In the genomic region with DNA sequence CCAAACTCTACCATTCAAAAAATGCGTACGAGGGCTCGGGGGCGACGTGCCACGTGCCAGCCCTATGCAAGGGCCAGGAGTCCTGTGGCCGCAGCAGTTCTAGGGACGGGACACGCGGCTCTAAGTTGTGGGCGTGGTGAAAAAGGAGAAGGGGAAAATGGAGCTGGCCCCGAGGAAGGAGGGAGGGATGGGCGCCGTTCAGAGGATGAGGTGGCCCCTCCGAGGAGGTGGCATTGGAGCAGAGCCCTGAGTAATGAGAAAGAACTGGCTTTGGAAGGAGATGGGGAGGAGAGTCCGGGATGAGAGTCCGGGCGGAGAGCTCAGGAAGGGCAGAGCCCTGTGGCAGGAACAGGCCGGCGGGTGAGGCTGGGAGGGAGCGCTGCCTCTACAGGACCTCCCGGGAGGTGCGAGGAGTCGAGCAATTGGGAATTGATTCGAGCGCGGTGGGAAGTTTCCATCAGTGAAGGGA, we compare ENCODE assay signal across 9 cellular contexts. TPM values are rescaled to one million over a fixed set of nuclear protein-coding genes. Genes with fewer than 3 reads are reported as not detected.
A peak's percentile ranks its signal among the peaks of the same experiment; 100 is the strongest.
DNase-seq lines count a peak whose midpoint lies in the region; ATAC-seq, FAIRE-seq and TF ChIP-seq lines count a peak whose summit lies in the region.
"Had no signal": no experiment of that assay in that cellular context is flagged by ENCODE, and none has a peak within 500 bp of the region (broad histone marks: within the 10 kb centered on the region; RNA-seq: fewer than 3 reads in every experiment).

No MANE protein-coding gene starts in this region.

- peaks cover 3% of the 10 kb centered on the region for H3K36me3 Mint-ChIP-seq in activated naive CD8-positive, alpha-beta T cell
- peaks cover 15% of the 10 kb centered on the region for H3K36me3 Mint-ChIP-seq in activated naive CD8-positive, alpha-beta T cell treated with anti-CD3 and anti-CD28 coated beads for 36 hours
- peaks cover 3% of the 10 kb centered on the region for H3K36me3 Mint-ChIP-seq in astrocyte (ENCODE audit: low read depth, unreplicated experiment)

- H3K79me2 ChIP-seq in astrocyte (ENCODE audit: insufficient read depth, low read length) = no peaks in the 10 kb centered on the region

- peak overlapping the region; percentile 89 for H3K4me2 ChIP-seq in astrocyte (ENCODE audit: low read length)

- no peak overlapping the region for H3K27ac ChIP-seq in astrocyte (ENCODE audit: low read depth, low read length)
- H3K27ac ChIP-seq in tibial nerve = peak overlapping the region in 3 of 4 donors; percentile 8 to 69 (median 67)

- no peak for DNase-seq in activated naive CD8-positive, alpha-beta T cell treated with anti-CD3 and anti-CD28 coated beads for 36 hours
- DNase-seq in astrocyte (ENCODE audit: low read depth) (no peak), left lobe of liver (ENCODE audit: low spot score) (no peak), tibial nerve (ENCODE audit: low spot score in 2 of 2) (no peak), HUDEP-2 (lab: John Stamatoyannopoulos, UW; ENCODE audit: unreplicated experiment in 76 of 76) (no peak)

- H3K27ac Mint-ChIP-seq in activated naive CD8-positive, alpha-beta T cell = no peak overlapping the region
- H3K27ac Mint-ChIP-seq in activated naive CD8-positive, alpha-beta T cell treated with anti-CD3 and anti-CD28 coated beads for 36 hours = no peak overlapping the region
- peak overlapping the region; percentile 26 for H3K27ac Mint-ChIP-seq in astrocyte (ENCODE audit: unreplicated experiment)

- no peak for TF ChIP-seq CTCF in astrocyte (IDR thresholded peaks at IDR 0.05; ENCODE audit: insufficient read depth, low read depth, low read length)
- TF ChIP-seq CTCF in tibial nerve (IDR thresholded peaks at IDR 0.05) = no peak

- H3K27me3 ChIP-seq in astrocyte (ENCODE audit: insufficient read depth, low read length) = no peaks in the 10 kb centered on the region
- no peaks in the 10 kb centered on the region for H3K27me3 ChIP-seq in tibial nerve

- TF ChIP-seq EP300 in tibial nerve (IDR thresholded peaks at IDR 0.05) = no peak

- H3K27me3 Mint-ChIP-seq in activated naive CD8-positive, alpha-beta T cell = peaks cover 12% of the 10 kb centered on the region
- peaks cover 54% of the 10 kb centered on the region for H3K27me3 Mint-ChIP-seq in activated naive CD8-positive, alpha-beta T cell treated with anti-CD3 and anti-CD28 coated beads for 36 hours
- H3K27me3 Mint-ChIP-seq in astrocyte (ENCODE audit: low read depth, unreplicated experiment) = peaks cover 52% of the 10 kb centered on the region

- TF ChIP-seq POLR2A in tibial nerve (IDR thresholded peaks at IDR 0.05) = no peak

- H3K9me3 Mint-ChIP-seq in activated naive CD8-positive, alpha-beta T cell (ENCODE audit: low read depth) = no peaks in the 10 kb centered on the region
- H3K9me3 Mint-ChIP-seq in activated naive CD8-positive, alpha-beta T cell treated with anti-CD3 and anti-CD28 coated beads for 36 hours = peaks cover 13% of the 10 kb centered on the region
- H3K9me3 Mint-ChIP-seq in astrocyte (ENCODE audit: unreplicated experiment) = peaks cover 2% of the 10 kb centered on the region

- H3K4me3 ChIP-seq in astrocyte (ENCODE audit: insufficient read depth, low read depth, low read length) (peak overlapping the region; percentile 42), tibial nerve (peak overlapping the region; percentile 18 to 52 (median 34))

- peaks cover 13% of the 10 kb centered on the region for H3K4me1 ChIP-seq in astrocyte (ENCODE audit: insufficient read depth, low read length)
- peaks cover 0 to 36% (median 12%) of the 10 kb centered on the region in 4 donors for H3K4me1 ChIP-seq in tibial nerve

- peaks cover 11% of the 10 kb centered on the region for H3K4me1 Mint-ChIP-seq in activated naive CD8-positive, alpha-beta T cell (ENCODE audit: low read depth)
- peaks cover 12% of the 10 kb centered on the region for H3K4me1 Mint-ChIP-seq in activated naive CD8-positive, alpha-beta T cell treated with anti-CD3 and anti-CD28 coated beads for 36 hours
- peaks cover 5% of the 10 kb centered on the region for H3K4me1 Mint-ChIP-seq in astrocyte (ENCODE audit: low read depth, unreplicated experiment)

- WGBS in tibial nerve, 2 donors = 1 to 4% methylated on average over 26 of the region's 27 CpGs

- peaks cover 13% of the 10 kb centered on the region for H4K20me1 ChIP-seq in astrocyte (ENCODE audit: insufficient read depth, low read length)

- H3K9me3 ChIP-seq in astrocyte (ENCODE audit: insufficient read depth, low read depth, low read length) (no peaks in the 10 kb centered on the region), tibial nerve (no peaks in the 10 kb centered on the region)

- peak overlapping the region; percentile 74 for H2AFZ ChIP-seq in astrocyte (ENCODE audit: low read depth, low read length)

- no peaks in the 10 kb centered on the region for H3K36me3 ChIP-seq in astrocyte (ENCODE audit: insufficient read depth, low read length)
- H3K36me3 ChIP-seq in tibial nerve = no peaks in the 10 kb centered on the region

- peak overlapping the region; percentile 40 for H3K9ac ChIP-seq in astrocyte (ENCODE audit: low read length)

- H3K4me3 Mint-ChIP-seq in activated naive CD8-positive, alpha-beta T cell = peak overlapping the region; percentile 53
- H3K4me3 Mint-ChIP-seq in activated naive CD8-positive, alpha-beta T cell treated with anti-CD3 and anti-CD28 coated beads for 36 hours = no peak overlapping the region
- H3K4me3 Mint-ChIP-seq in astrocyte (ENCODE audit: unreplicated experiment) = peak overlapping the region; percentile 81

- no peak for FAIRE-seq in astrocyte (lab: Jason Lieb, UNC)

- ATAC-seq in left lobe of liver (peak; percentile 18), HG03457 (IDR thresholded peaks at IDR 0.05; ENCODE audit: unreplicated experiment) (no peak), GM19463 (IDR thresholded peaks at IDR 0.05; ENCODE audit: unreplicated experiment) (no peak)

RNA-seq across cellular contexts. Expression of a gene that starts 21.0 kb away (rescaled TPM):
- 10 to 100 TPM; 70.5 to 72.0 TPM for total RNA-seq in activated naive CD8-positive, alpha-beta T cell treated with anti-CD3 and anti-CD28 coated beads for 36 hours
- 77.9 and 78.5 TPM in 2 replicates for total RNA-seq in astrocyte
- 22.8 TPM for total RNA-seq in left lobe of liver
- 10 to 100 TPM; 35.0 to 86.7 (median 50.4) TPM for total RNA-seq in tibial nerve

RNA-seq across cellular contexts. Expression of a gene that starts 28.5 kb away (rescaled TPM):
- total RNA-seq in activated naive CD8-positive, alpha-beta T cell treated with anti-CD3 and anti-CD28 coated beads for 36 hours = not detected
- total RNA-seq in astrocyte = 0.20 and 0.41 TPM in 2 replicates
- not detected for total RNA-seq in left lobe of liver
- total RNA-seq in tibial nerve = 1 to 10 TPM in 1 of 4 donors, under 1 TPM in 3; 0.39 to 2.1 (median 0.52) TPM
- total RNA-seq: activated CD8-positive, alpha-beta memory T cell treated with anti-CD3 and anti-CD28 coated beads for 36 hours had no signal

RNA-seq across cellular contexts. Expression of a gene that starts 32.8 kb away (rescaled TPM):
- 100 to 1,000 TPM; 450 to 466 TPM for total RNA-seq in activated naive CD8-positive, alpha-beta T cell treated with anti-CD3 and anti-CD28 coated beads for 36 hours
- total RNA-seq in astrocyte (274 and 289 TPM in 2 replicates), left lobe of liver (182 TPM), tibial nerve (100 to 1,000 TPM; 337 to 421 (median 383) TPM)
